ENCODE assay signal across 11 cellular contexts in genomic region chr1:226650236-226650841, GRCh38.
DNase-seq lines count a peak whose midpoint lies in the region; ATAC-seq and TF ChIP-seq lines count a peak whose summit lies in the region.
"Had no signal": no experiment of that assay in that cellular context is flagged by ENCODE, and none has a peak within 500 bp of the region (broad histone marks: within the 10 kb centered on the region; RNA-seq: fewer than 3 reads in every experiment).

No MANE protein-coding gene starts in this region.

- H3K9me3 ChIP-seq in cardiac muscle cell (ENCODE audit: low read depth), result no peaks in the 10 kb centered on the region
- no peaks in the 10 kb centered on the region for H3K9me3 ChIP-seq in right atrium auricular region
- no peaks in the 10 kb centered on the region for H3K9me3 ChIP-seq in muscle layer of colon (ENCODE audit: low read length)
- H3K9me3 ChIP-seq in upper lobe of left lung, result no peaks in the 10 kb centered on the region

- no peak for ATAC-seq in activated naive CD8-positive, alpha-beta T cell treated with anti-CD3 and anti-CD28 coated beads, Interleukin-2, amount 50 U/mL, for 24 hours
- ATAC-seq in upper lobe of left lung (ENCODE audit: low FRiP score in 2 of 2) (no peak), HG03135 (IDR thresholded peaks at IDR 0.05; ENCODE audit: unreplicated experiment) (no peak)

- H3K4me3 ChIP-seq in cardiac muscle cell (no peak overlapping the region), right atrium auricular region (no peak overlapping the region), muscle layer of colon (ENCODE audit: low read depth in 1 of 2, low read length in 2 of 2) (no peak overlapping the region), upper lobe of left lung (no peak overlapping the region)

- H3K9ac ChIP-seq in muscle layer of colon (ENCODE audit: low read length), result peak overlapping the region; percentile 8

- H3K4me1 ChIP-seq in cardiac muscle cell (ENCODE audit: low read depth), result peaks cover 33% of the 10 kb centered on the region
- H3K4me1 ChIP-seq in right atrium auricular region, result peaks cover 0 to 43% of the 10 kb centered on the region in 2 donors
- H3K4me1 ChIP-seq in muscle layer of colon (ENCODE audit: insufficient read depth, low read length), result peaks cover 25% of the 10 kb centered on the region
- peaks cover 30 to 42% (median 35%) of the 10 kb centered on the region in 4 donors for H3K4me1 ChIP-seq in upper lobe of left lung

- peaks cover 49% of the 10 kb centered on the region for H3K4me1 Mint-ChIP-seq in activated naive CD8-positive, alpha-beta T cell treated with anti-CD3 and anti-CD28 coated beads, Interleukin-2, amount 50 U/mL, for 24 hours

- no peak for DNase-seq in cardiac muscle cell (ENCODE audit: low read depth in 1 of 2, low spot score in 1 of 2)
- no peak for DNase-seq in right atrium auricular region (ENCODE audit: low spot score)
- DNase-seq in activated naive CD8-positive, alpha-beta T cell treated with anti-CD3 and anti-CD28 coated beads, Interleukin-2, amount 50 U/mL, for 24 hours, result no peak
- DNase-seq in upper lobe of left lung, result no peak
- DNase-seq in DMS79 treated with DMSO at 0.1 percent for 48 hours (lab: John Stamatoyannopoulos, UW), result no peak
- no peak for DNase-seq in Kasumi-1 (lab: John Stamatoyannopoulos, UW)
- DNase-seq: NCI-H226 had no signal

- no peak overlapping the region for H3K4me3 Mint-ChIP-seq in activated naive CD8-positive, alpha-beta T cell treated with anti-CD3 and anti-CD28 coated beads, Interleukin-2, amount 50 U/mL, for 24 hours

- 60 to 66% methylated on average over 5 to 11 of the region's 11 CpGs for WGBS in upper lobe of left lung, 2 donors

- no peaks in the 10 kb centered on the region for H3K27me3 ChIP-seq in cardiac muscle cell
- H3K27me3 ChIP-seq in right atrium auricular region, result no peaks in the 10 kb centered on the region
- H3K27me3 ChIP-seq in muscle layer of colon (ENCODE audit: control insufficient read depth in 1 of 2, insufficient read depth in 2 of 2, low read length in 2 of 2), result no peaks in the 10 kb centered on the region
- no peaks in the 10 kb centered on the region for H3K27me3 ChIP-seq in upper lobe of left lung
- H3K27me3 ChIP-seq: dorsolateral prefrontal cortex had no signal

- no peak for TF ChIP-seq CTCF in cardiac muscle cell (IDR thresholded peaks at IDR 0.05; ENCODE audit: low read depth, low read length)
- no peak for TF ChIP-seq CTCF in right atrium auricular region (IDR thresholded peaks at IDR 0.05)
- no peak for TF ChIP-seq CTCF in upper lobe of left lung (IDR thresholded peaks at IDR 0.05)

- H3K27ac ChIP-seq in cardiac muscle cell (peak overlapping the region; percentile 25), right atrium auricular region (peak overlapping the region in 1 of 2 donors; percentile 65), muscle layer of colon (ENCODE audit: low read depth, low read length) (no peak overlapping the region), upper lobe of left lung (peak overlapping the region in 3 of 4 donors; percentile 26 to 54 (median 48))
- H3K27ac ChIP-seq: HL-60 had no signal

- H3K9me3 Mint-ChIP-seq in activated naive CD8-positive, alpha-beta T cell treated with anti-CD3 and anti-CD28 coated beads, Interleukin-2, amount 50 U/mL, for 24 hours, result no peaks in the 10 kb centered on the region

- no peaks in the 10 kb centered on the region for H3K36me3 ChIP-seq in cardiac muscle cell
- H3K36me3 ChIP-seq in right atrium auricular region, result peaks cover 29% of the 10 kb centered on the region
- peaks cover 30% of the 10 kb centered on the region for H3K36me3 ChIP-seq in muscle layer of colon (ENCODE audit: insufficient read depth, low read length)
- H3K36me3 ChIP-seq in upper lobe of left lung, result peaks cover 8 to 34% (median 24%) of the 10 kb centered on the region in 4 donors

- TF ChIP-seq EP300 in upper lobe of left lung (IDR thresholded peaks at IDR 0.05), result peak in 2 of 4 donors; percentile 58 to 84

- peaks cover 19% of the 10 kb centered on the region for H3K36me3 Mint-ChIP-seq in activated naive CD8-positive, alpha-beta T cell treated with anti-CD3 and anti-CD28 coated beads, Interleukin-2, amount 50 U/mL, for 24 hours (ENCODE audit: low read depth)

- no peak for TF ChIP-seq POLR2A in upper lobe of left lung (IDR thresholded peaks at IDR 0.05)

- no peaks in the 10 kb centered on the region for H3K27me3 Mint-ChIP-seq in activated naive CD8-positive, alpha-beta T cell treated with anti-CD3 and anti-CD28 coated beads, Interleukin-2, amount 50 U/mL, for 24 hours

- H3K27ac Mint-ChIP-seq in activated naive CD8-positive, alpha-beta T cell treated with anti-CD3 and anti-CD28 coated beads, Interleukin-2, amount 50 U/mL, for 24 hours, result peak overlapping the region; percentile 68
